8 cellular contexts compared by ENCODE assay signal in genomic region chr1:161201828-161202712, GRCh38. TPM values are rescaled to one million over a fixed set of nuclear protein-coding genes. Genes with fewer than 3 reads are reported as not detected.
DNase-seq lines count a peak whose midpoint lies in the region; ATAC-seq lines count a peak whose summit lies in the region.

TSS of gene NDUFS2 (plus strand) at chr1:161202367. CDS start at chr1:161202386, 19 bp downstream.

- H3K36me3 Mint-ChIP-seq in IgD-negative memory B cell, result peaks cover 7% of the 10 kb centered on the region

- peak within 1 kb of the TSS; percentile 93 to 97 (median 97) for H3K27ac Mint-ChIP-seq in IgD-negative memory B cell

- peak; percentile 97 for ATAC-seq in GM21529 (IDR thresholded peaks at IDR 0.05; ENCODE audit: unreplicated experiment)

- no peaks in the 10 kb centered on the region for H3K9me3 Mint-ChIP-seq in IgD-negative memory B cell

- H3K4me3 Mint-ChIP-seq in IgD-negative memory B cell, result peak within 1 kb of the TSS; percentile 90 to 98 (median 96)

- DNase-seq in DMS153 treated with DMSO at 0.1 percent for 48 hours (lab: John Stamatoyannopoulos, UW; ENCODE audit: unreplicated experiment) (peak; percentile 100), OCI-M1 (lab: John Stamatoyannopoulos, UW) (peak; percentile 99), activated T-cell treated with anti-CD3 and anti-CD28 coated beads for 24 hours (ENCODE audit: low read depth) (peak; percentile 94), epidermal melanocyte (ENCODE audit: insufficient read length, low spot score) (peak; percentile 89), middle frontal gyrus (ENCODE audit: extremely low spot score, low spot score) (peak; percentile 100)
- peak; percentile 85 to 92 for DNase-seq in stimulated activated CD8-positive, alpha-beta memory T cell treated with anti-CD3 and anti-CD28 coated beads, Interleukin-2, amount 100 ng/mL, for 48 hours (ENCODE audit: low read depth in 2 of 2)

- peaks cover 6 to 38% (median 22%) of the 10 kb centered on the region in 3 donors for H3K4me1 Mint-ChIP-seq in IgD-negative memory B cell

- no peaks in the 10 kb centered on the region for H3K27me3 Mint-ChIP-seq in IgD-negative memory B cell

RNA-seq across cellular contexts. Expression of gene NDUFS2, which starts in this region (rescaled TPM):
- polyA plus RNA-seq in IgD-negative memory B cell, result 71.3 TPM

Comparison
In these comparisons a context has a peak if more than half of its experiments do, and no peak if none do; other contexts are left out.
1. Peak in every context shown above with its lines: DNase-seq and ATAC-seq.